In genomic region chr10:103966671-103967432, GRCh38 we compare ENCODE assay signal across 1 cellular context.
TF ChIP-seq lines count a peak whose summit lies in the region.

TSS of gene SLK (plus strand) at chr10:103967140. CDS start at chr10:103967746, 606 bp downstream.

TF ChIP-seq in HepG2, 621 proteins besides CTCF, POLR2A, EP300 and RAD21 (continued from another document and continues in another):
- TF ChIP-seq ZBTB40 (IDR thresholded peaks at IDR 0.05) (no peak), ZBTB40 (CRISPR knock-in tag; IDR thresholded peaks at IDR 0.05) (no peak), TBP (CRISPR knock-in tag; IDR thresholded peaks at IDR 0.05) (no peak), REL (CRISPR knock-in tag; conservative IDR thresholded peaks at IDR 0.05) (no peak), SIN3A (IDR thresholded peaks at IDR 0.05; ENCODE audit: borderline replicate concordance, low read depth, low read length) (no peak), CCAR2 (optimal IDR thresholded peaks at IDR 0.05; ENCODE audit: low read depth, low read length) (no peak), ZNF775 (CRISPR knock-in tag; IDR thresholded peaks at IDR 0.05; ENCODE audit: borderline replicate concordance) (no peak), KDM3A (CRISPR knock-in tag; IDR thresholded peaks at IDR 0.05; ENCODE audit: low read depth) (no peak), TCF7 (IDR thresholded peaks at IDR 0.05; ENCODE audit: low read depth) (no peak), ZFAT (CRISPR knock-in tag; conservative IDR thresholded peaks at IDR 0.05) (no peak), ZNF75D (CRISPR knock-in tag; IDR thresholded peaks at IDR 0.05; ENCODE audit: borderline replicate concordance) (no peak), ZNF790 (CRISPR knock-in tag; IDR thresholded peaks at IDR 0.05; ENCODE audit: borderline replicate concordance) (0 out of 2 replicates have a peak, but pooled peaks have one; percentile 23), ZNF205 (CRISPR knock-in tag; IDR thresholded peaks at IDR 0.05) (no peak), PATZ1 (CRISPR knock-in tag; IDR thresholded peaks at IDR 0.05) (peak; percentile 39; the same call in 1 of the 2 replicates), IRX3 (CRISPR knock-in tag; IDR thresholded peaks at IDR 0.05; ENCODE audit: borderline replicate concordance, low read depth) (no peak), ZNF781 (CRISPR knock-in tag; IDR thresholded peaks at IDR 0.05; ENCODE audit: borderline replicate concordance, not compliant biosample characterization) (peak; percentile 56), HOXA3 (CRISPR knock-in tag; IDR thresholded peaks at IDR 0.05) (no peak), ZBTB1 (CRISPR knock-in tag; IDR thresholded peaks at IDR 0.05; ENCODE audit: borderline replicate concordance) (no peak), TSC22D2 (CRISPR knock-in tag; IDR thresholded peaks at IDR 0.05; ENCODE audit: borderline replicate concordance) (no peak), TCF12 (IDR thresholded peaks at IDR 0.05) (no peak), TCF12 (CRISPR knock-in tag; IDR thresholded peaks at IDR 0.05) (no peak), PHF5A (CRISPR knock-in tag; IDR thresholded peaks at IDR 0.05; ENCODE audit: low read depth, unreplicated experiment) (peak; percentile 28), ZNF552 (CRISPR knock-in tag; IDR thresholded peaks at IDR 0.05; ENCODE audit: borderline replicate concordance) (no peak), ZNF678 (CRISPR knock-in tag; IDR thresholded peaks at IDR 0.05) (no peak), ZKSCAN8 (CRISPR knock-in tag; IDR thresholded peaks at IDR 0.05; ENCODE audit: borderline replicate concordance) (no peak), PLSCR1 (CRISPR knock-in tag; IDR thresholded peaks at IDR 0.05; ENCODE audit: borderline replicate concordance) (no peak), XBP1 (CRISPR knock-in tag; IDR thresholded peaks at IDR 0.05) (no peak), MXI1 (IDR thresholded peaks at IDR 0.05; ENCODE audit: borderline replicate concordance, low read depth, low read length) (peak; percentile 40; the same call in 1 of the 3 replicates), BRF2 (CRISPR knock-in tag; IDR thresholded peaks at IDR 0.05) (no peak), MAFF (IDR thresholded peaks at IDR 0.05; ENCODE audit: low read depth, low read length) (no peak), AGO1 (IDR thresholded peaks at IDR 0.05; ENCODE audit: low read depth, low read length, poor library complexity, severe bottlenecking) (no peak), ZNF350 (CRISPR knock-in tag; IDR thresholded peaks at IDR 0.05; ENCODE audit: borderline replicate concordance, low read depth) (peak; percentile 22; the same call in 1 of the 2 replicates), GLMP (CRISPR knock-in tag; IDR thresholded peaks at IDR 0.05; ENCODE audit: borderline replicate concordance) (no peak), NPAS2 (CRISPR knock-in tag; IDR thresholded peaks at IDR 0.05; ENCODE audit: borderline replicate concordance) (no peak), GPN1 (CRISPR knock-in tag; IDR thresholded peaks at IDR 0.05; ENCODE audit: borderline replicate concordance) (no peak), GMEB2 (CRISPR knock-in tag; IDR thresholded peaks at IDR 0.05; ENCODE audit: low read depth) (no peak), HBP1 (CRISPR knock-in tag; IDR thresholded peaks at IDR 0.05; ENCODE audit: low read depth) (no peak), HNRNPLL (IDR thresholded peaks at IDR 0.05; ENCODE audit: low read depth, low read length, poor library complexity, severe bottlenecking) (peak; percentile 87)
